ENCODE assay signal across 9 cellular contexts in the genomic region with DNA sequence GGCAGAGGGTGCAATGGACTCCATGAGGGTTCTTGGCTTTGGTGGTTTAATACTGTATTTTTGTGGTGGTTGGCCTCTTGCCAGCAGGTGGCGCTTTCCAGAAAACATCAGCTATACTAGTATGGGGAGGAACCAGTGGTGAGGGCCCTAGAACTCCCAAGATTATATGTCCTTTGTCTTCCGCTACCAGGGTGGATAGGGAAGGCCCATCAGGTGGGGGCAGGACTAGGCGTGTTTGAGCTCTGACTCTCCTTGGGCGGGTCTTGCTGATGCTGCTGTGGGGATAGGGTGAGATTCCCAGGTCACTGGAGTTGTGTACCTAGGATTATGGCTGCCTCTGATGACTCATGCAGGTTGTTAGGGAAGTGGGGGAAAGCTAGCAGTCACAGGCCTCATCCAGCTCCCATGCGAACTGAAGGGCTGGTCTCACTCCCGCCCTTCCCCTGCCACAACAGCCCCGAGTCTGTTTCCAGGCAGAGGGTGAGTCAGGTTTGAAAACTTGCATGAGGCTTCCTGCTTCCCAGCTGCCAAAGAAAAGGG.
DNase-seq lines count a peak whose midpoint lies in the region; ATAC-seq and TF ChIP-seq lines count a peak whose summit lies in the region.
"Had no signal": no experiment of that assay in that cellular context is flagged by ENCODE, and none has a peak within 500 bp of the region (broad histone marks: within the 10 kb centered on the region; RNA-seq: fewer than 3 reads in every experiment).

No MANE protein-coding gene starts in this region.

- H3K18ac ChIP-seq in H9 (ENCODE audit: insufficient read length, low read depth, low read length), result no peak overlapping the region

- H4K20me1 ChIP-seq in H9 (ENCODE audit: control insufficient read depth, insufficient read depth, insufficient read length), result no peaks in the 10 kb centered on the region
- H4K20me1 ChIP-seq: BLaER1 treated with 17β-estradiol and CSF1 and Interleukin-3, amounts not matched to agents 10 nM and 100 nM had no signal

- H2BK15ac ChIP-seq in H9 (ENCODE audit: low read depth, low read length), result no peak overlapping the region

- H3K27me3 ChIP-seq in H9 (ENCODE audit: insufficient read depth, low read length), result no peaks in the 10 kb centered on the region
- H3K27me3 ChIP-seq in colonic mucosa, result no peaks in the 10 kb centered on the region
- H3K27me3 ChIP-seq: BLaER1 treated with 17β-estradiol and CSF1 and Interleukin-3, amounts not matched to agents 10 nM and 100 nM had no signal

- no peaks in the 10 kb centered on the region; the same call in 1 of the 2 replicates for H3K4me1 ChIP-seq in H9 (ENCODE audit: insufficient read depth, low read length)
- H3K4me1 ChIP-seq in colonic mucosa, result no peaks in the 10 kb centered on the region

- H2AK5ac ChIP-seq in H9 (ENCODE audit: insufficient read length, low read length), result no peak overlapping the region

- H2BK12ac ChIP-seq in H9 (ENCODE audit: insufficient read length, low read depth, low read length), result no peak overlapping the region

- H3K9ac ChIP-seq in H9 (ENCODE audit: extremely low read depth, insufficient read length, low read length), result no peak overlapping the region
- H3K9ac ChIP-seq in colonic mucosa (ENCODE audit: low read depth in 2 of 2, low read length in 2 of 2), result no peak overlapping the region
- H3K9ac ChIP-seq: BLaER1 treated with 17β-estradiol and CSF1 and Interleukin-3, amounts not matched to agents 10 nM and 100 nM had no signal

- H3K4me1 Mint-ChIP-seq in H9, result peaks cover 10 to 11% of the 10 kb centered on the region in 2 experiments; a peak in 3 of 4 replicates

- H3K27ac ChIP-seq in H9 (ENCODE audit: insufficient read length, low read depth, low read length) (no peak overlapping the region), colonic mucosa (peak overlapping the region; percentile 22)
- H3K27ac ChIP-seq: BLaER1 treated with 17β-estradiol and CSF1 and Interleukin-3, amounts not matched to agents 10 nM and 100 nM had no signal

- no peak overlapping the region for H4K91ac ChIP-seq in H9 (ENCODE audit: insufficient read length, low read depth, low read length)

- no peaks in the 10 kb centered on the region for H3K27me3 Mint-ChIP-seq in H9 (ENCODE audit: low read depth)

- no peak overlapping the region for H3K4me3 Mint-ChIP-seq in H9

- intact Hi-C loops in colonic mucosa (cut with DNase I), result no loop called here

- H4K8ac ChIP-seq in H9 (replicated peaks; ENCODE audit: insufficient read length, low read depth, low read length), result no peak overlapping the region

- H3K36me3 ChIP-seq in colonic mucosa, result no peaks in the 10 kb centered on the region
- H3K36me3 ChIP-seq: BLaER1 treated with 17β-estradiol and CSF1 and Interleukin-3, amounts not matched to agents 10 nM and 100 nM had no signal

- no peak overlapping the region for H2BK20ac ChIP-seq in H9 (ENCODE audit: low read depth, low read length, poor library complexity, severe bottlenecking)

- no peak for ATAC-seq in stimulated activated naive CD8-positive, alpha-beta T cell treated with anti-CD3 and anti-CD28 coated beads, Interleukin-15, Interleukin-2, amounts not matched to agents 100 U/mL and 50 U/mL, for 24 hours

- no peak overlapping the region for H2AFZ ChIP-seq in H9 (ENCODE audit: low read length)

- H3K79me1 ChIP-seq in H9 (ENCODE audit: insufficient read depth, low read depth, low read length, poor library complexity, severe bottlenecking), result no peaks in the 10 kb centered on the region

- no peak overlapping the region for H3K14ac ChIP-seq in H9 (ENCODE audit: insufficient read depth, low read length)

- H3K79me2 ChIP-seq in H9 (ENCODE audit: insufficient read depth, low read length), result no peaks in the 10 kb centered on the region

- H3K4me2 ChIP-seq in H9 (ENCODE audit: insufficient read depth, insufficient read length, low read length), result no peak overlapping the region
- H3K4me2 ChIP-seq: BLaER1 treated with 17β-estradiol and CSF1 and Interleukin-3, amounts not matched to agents 10 nM and 100 nM had no signal

- no peak overlapping the region for H3K4ac ChIP-seq in H9 (ENCODE audit: low read depth, low read length)

- H3K9me3 Mint-ChIP-seq in H9, result peaks cover 0 to 4% of the 10 kb centered on the region in 2 experiments; a peak in 2 of 5 replicates

- H3T11ph ChIP-seq in H9 (ENCODE audit: low read length), result no peak overlapping the region

- H3K23me2 ChIP-seq in H9 (ENCODE audit: insufficient read length, low read depth, low read length, poor library complexity, severe bottlenecking), result no peaks in the 10 kb centered on the region

- H4K5ac ChIP-seq in H9 (ENCODE audit: insufficient read length, low read depth, low read length), result no peak overlapping the region

- TF ChIP-seq CTCF in H9 (conservative IDR thresholded peaks at IDR 0.05) (peak; percentile 65), colonic mucosa (IDR thresholded peaks at IDR 0.05) (peak; percentile 15)

- H3K4me3 ChIP-seq in colonic mucosa, result no peak overlapping the region
- H3K4me3 ChIP-seq: BLaER1 treated with 17β-estradiol and CSF1 and Interleukin-3, amounts not matched to agents 10 nM and 100 nM had no signal

- H2BK5ac ChIP-seq in H9 (ENCODE audit: insufficient read length, low read length), result no peak overlapping the region

- DNase-seq in NCI-H2171 treated with DMSO at 0.1 percent for 48 hours (lab: John Stamatoyannopoulos, UW) (peak; percentile 2), NCI-H2171 (lab: John Stamatoyannopoulos, UW) (no peak), H9 (peak; percentile 65), NAMALWA (ENCODE audit: low spot score) (peak; percentile 63), colonic mucosa (peak; percentile 38), NCI-H2029 (lab: John Stamatoyannopoulos, UW) (no peak), cortex of kidney (lab: John Stamatoyannopoulos, UW) (no peak)
- DNase-seq in stimulated activated naive CD8-positive, alpha-beta T cell treated with anti-CD3 and anti-CD28 coated beads, Interleukin-15, Interleukin-2, amounts not matched to agents 100 U/mL and 50 U/mL, for 24 hours, result peak; percentile 23

- H3K27ac Mint-ChIP-seq in H9, result peak overlapping the region in 2 of 3 experiments; percentile 47 to 52; a peak in 1 of 7 replicates

- no CpG with 5 or more reads among the region's 7 CpGs for WGBS in H9 (ENCODE audit: extremely low coverage, insufficient read length, low lambda C conversion rate)

- H3K56ac ChIP-seq in H9 (ENCODE audit: insufficient read length, low read depth, low read length), result no peak overlapping the region

- no peak overlapping the region for H2BK120ac ChIP-seq in H9 (ENCODE audit: low read depth, low read length, poor library complexity, severe bottlenecking)

- H3K36me3 Mint-ChIP-seq in H9 (ENCODE audit: insufficient read depth in 1 of 3, low read depth in 3 of 3), result peaks cover 0 to 2% (median 0%) of the 10 kb centered on the region in 3 experiments; a peak in 4 of 7 replicates

- H3K23ac ChIP-seq in H9 (ENCODE audit: insufficient read length, low read depth, low read length), result no peak overlapping the region

- H3K9me3 ChIP-seq in H9 (ENCODE audit: control insufficient read depth, low read depth, low read length), result no peaks in the 10 kb centered on the region
- no peaks in the 10 kb centered on the region for H3K9me3 ChIP-seq in colonic mucosa
- H3K9me3 ChIP-seq: BLaER1 treated with 17β-estradiol and CSF1 and Interleukin-3, amounts not matched to agents 10 nM and 100 nM had no signal

Comparison
In these comparisons a context has a peak if more than half of its experiments do, and no peak if none do; other contexts are left out.
1. DNase-seq: peak in NCI-H2171 treated with DMSO at 0.1 percent for 48 hours (single experiment), H9 (single experiment), NAMALWA (single experiment), colonic mucosa (single experiment) and stimulated activated naive CD8-positive, alpha-beta T cell treated with anti-CD3 and anti-CD28 coated beads, Interleukin-15, Interleukin-2, amounts not matched to agents 100 U/mL and 50 U/mL, for 24 hours (single experiment); none in NCI-H2171 (single experiment), NCI-H2029 (single experiment) and cortex of kidney (single experiment).